Comparison of ENCODE assay signal across 1 cellular context in genomic region chr7:74037609-74038008, GRCh38.
TF ChIP-seq lines count a peak whose summit lies in the region.

No MANE protein-coding gene starts in this region.

TF ChIP-seq in HepG2, 621 proteins besides CTCF, POLR2A, EP300 and RAD21:
- TF ChIP-seq, protein P1, sequence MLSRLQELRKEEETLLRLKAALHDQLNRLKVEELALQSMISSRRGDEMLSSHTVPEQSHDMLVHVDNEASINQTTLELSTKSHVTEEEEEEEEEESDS (CRISPR knock-in tag; IDR thresholded peaks at IDR 0.05; ENCODE audit: borderline replicate concordance) = no peak
- TF ChIP-seq ZNF331 (CRISPR knock-in tag; IDR thresholded peaks at IDR 0.05) = no peak
- no peak for TF ChIP-seq SMAD9 (CRISPR knock-in tag; IDR thresholded peaks at IDR 0.05)
- TF ChIP-seq, protein P2, sequence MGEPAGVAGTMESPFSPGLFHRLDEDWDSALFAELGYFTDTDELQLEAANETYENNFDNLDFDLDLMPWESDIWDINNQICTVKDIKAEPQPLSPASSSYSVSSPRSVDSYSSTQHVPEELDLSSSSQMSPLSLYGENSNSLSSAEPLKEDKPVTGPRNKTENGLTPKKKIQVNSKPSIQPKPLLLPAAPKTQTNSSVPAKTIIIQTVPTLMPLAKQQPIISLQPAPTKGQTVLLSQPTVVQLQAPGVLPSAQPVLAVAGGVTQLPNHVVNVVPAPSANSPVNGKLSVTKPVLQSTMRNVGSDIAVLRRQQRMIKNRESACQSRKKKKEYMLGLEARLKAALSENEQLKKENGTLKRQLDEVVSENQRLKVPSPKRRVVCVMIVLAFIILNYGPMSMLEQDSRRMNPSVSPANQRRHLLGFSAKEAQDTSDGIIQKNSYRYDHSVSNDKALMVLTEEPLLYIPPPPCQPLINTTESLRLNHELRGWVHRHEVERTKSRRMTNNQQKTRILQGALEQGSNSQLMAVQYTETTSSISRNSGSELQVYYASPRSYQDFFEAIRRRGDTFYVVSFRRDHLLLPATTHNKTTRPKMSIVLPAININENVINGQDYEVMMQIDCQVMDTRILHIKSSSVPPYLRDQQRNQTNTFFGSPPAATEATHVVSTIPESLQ (CRISPR knock-in tag; conservative IDR thresholded peaks at IDR 0.05) = no peak
- TF ChIP-seq PAXIP1 (CRISPR knock-in tag; conservative IDR thresholded peaks at IDR 0.05) = no peak
- TF ChIP-seq SAP130 (CRISPR knock-in tag; IDR thresholded peaks at IDR 0.05; ENCODE audit: low read depth) = no peak
- no peak for TF ChIP-seq ETV6 (CRISPR knock-in tag; conservative IDR thresholded peaks at IDR 0.05)
- TF ChIP-seq, protein P3, sequence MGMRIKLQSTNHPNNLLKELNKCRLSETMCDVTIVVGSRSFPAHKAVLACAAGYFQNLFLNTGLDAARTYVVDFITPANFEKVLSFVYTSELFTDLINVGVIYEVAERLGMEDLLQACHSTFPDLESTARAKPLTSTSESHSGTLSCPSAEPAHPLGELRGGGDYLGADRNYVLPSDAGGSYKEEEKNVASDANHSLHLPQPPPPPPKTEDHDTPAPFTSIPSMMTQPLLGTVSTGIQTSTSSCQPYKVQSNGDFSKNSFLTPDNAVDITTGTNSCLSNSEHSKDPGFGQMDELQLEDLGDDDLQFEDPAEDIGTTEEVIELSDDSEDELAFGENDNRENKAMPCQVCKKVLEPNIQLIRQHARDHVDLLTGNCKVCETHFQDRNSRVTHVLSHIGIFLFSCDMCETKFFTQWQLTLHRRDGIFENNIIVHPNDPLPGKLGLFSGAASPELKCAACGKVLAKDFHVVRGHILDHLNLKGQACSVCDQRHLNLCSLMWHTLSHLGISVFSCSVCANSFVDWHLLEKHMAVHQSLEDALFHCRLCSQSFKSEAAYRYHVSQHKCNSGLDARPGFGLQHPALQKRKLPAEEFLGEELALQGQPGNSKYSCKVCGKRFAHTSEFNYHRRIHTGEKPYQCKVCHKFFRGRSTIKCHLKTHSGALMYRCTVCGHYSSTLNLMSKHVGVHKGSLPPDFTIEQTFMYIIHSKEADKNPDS (CRISPR knock-in tag; IDR thresholded peaks at IDR 0.05) = no peak
- TF ChIP-seq RFX5 (IDR thresholded peaks at IDR 0.05; ENCODE audit: low read depth, low read length) = no peak
- no peak for TF ChIP-seq ZNF337 (CRISPR knock-in tag; IDR thresholded peaks at IDR 0.05; ENCODE audit: borderline replicate concordance, low read depth)
TF ChIP-seq in HepG2: peak in this region for 0.
